In genomic region chr15:52568569-52569243, GRCh38 we compare ENCODE assay signal across 8 cellular contexts.
DNase-seq lines count a peak whose midpoint lies in the region; ATAC-seq and TF ChIP-seq lines count a peak whose summit lies in the region.

Gene ARPP19 (minus strand): TSS chr15:52569030. CDS start chr15:52568892, 138 bp downstream.

- no peaks in the 10 kb centered on the region for H3K27me3 ChIP-seq in layer of hippocampus (ENCODE audit: control insufficient read depth, insufficient read depth, low read length)

- H3K27ac ChIP-seq in cingulate gyrus (ENCODE audit: low read depth, low read length) (peak within 1 kb of the TSS; percentile 80), layer of hippocampus (ENCODE audit: low read depth, low read length) (peak within 1 kb of the TSS; percentile 88)

- peak; percentile 68 for ATAC-seq in HG03439 (IDR thresholded peaks at IDR 0.05; ENCODE audit: unreplicated experiment)

- TF ChIP-seq POLR2A in GM19193 (IDR thresholded peaks at IDR 0.05; ENCODE audit: extremely low read depth, insufficient read depth, insufficient read length): peak; percentile 75

- DNase-seq in Ammon's horn (ENCODE audit: low spot score): peak; percentile 96
- DNase-seq in NCI-H510A (lab: John Stamatoyannopoulos, UW): peak; percentile 90
- DNase-seq in activated CD4-positive, alpha-beta T cell treated with anti-CD3 and anti-CD28 coated beads for 4 hours: peak; percentile 73
- DNase-seq in stimulated activated CD4-positive, alpha-beta T cell treated with anti-CD3 and anti-CD28 coated beads, Interleukin-1b, Interleukin-23, amount 100 ng/mL, for 48 hours: peak; percentile 87

Comparison
In these comparisons a context has a peak if more than half of its experiments do, and no peak if none do; other contexts are left out.
1. Peak in every context shown above with its lines: DNase-seq, ATAC-seq and H3K27ac ChIP-seq.